8 cellular contexts compared by ENCODE assay signal in the genomic region with DNA sequence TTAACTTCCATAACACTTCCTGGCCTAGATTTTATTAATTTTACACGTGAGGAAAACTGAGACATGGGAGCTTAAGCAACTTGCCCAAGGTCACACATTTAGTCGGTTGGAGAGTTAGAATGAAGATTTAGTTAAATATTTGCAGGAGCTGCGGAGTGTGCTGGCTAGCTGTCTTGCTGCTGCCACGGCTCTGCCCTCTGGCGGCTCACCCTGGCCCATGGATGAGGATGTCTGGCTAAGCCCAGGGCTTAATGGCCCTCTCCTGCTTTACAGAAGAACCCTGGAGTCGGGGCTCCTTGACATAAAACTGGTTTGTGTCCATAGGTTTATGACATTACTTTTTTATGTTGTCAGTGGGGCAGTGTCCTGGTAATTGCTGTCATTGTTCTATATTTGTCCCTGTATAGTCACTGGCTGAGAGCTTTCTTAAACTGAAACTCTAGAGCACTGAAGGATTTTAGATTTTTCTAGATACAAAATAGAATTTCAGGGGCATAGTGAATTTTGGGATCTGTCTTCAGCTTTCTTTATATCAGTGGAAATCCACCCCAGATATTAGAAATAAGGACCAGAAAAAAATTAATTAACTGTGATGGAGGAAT.
DNase-seq lines count a peak whose midpoint lies in the region; ATAC-seq and TF ChIP-seq lines count a peak whose summit lies in the region.

No MANE protein-coding gene starts in this region.

- peak; percentile 88 for TF ChIP-seq CTCF in choroid plexus epithelial cell (conservative IDR thresholded peaks at IDR 0.05; ENCODE audit: low read depth, low read length)
- peak; percentile 20 for TF ChIP-seq CTCF in lung (IDR thresholded peaks at IDR 0.05; ENCODE audit: control extremely low read depth, extremely low read depth)

- no peaks in the 10 kb centered on the region for H3K27me3 ChIP-seq in lung (ENCODE audit: control insufficient read depth, insufficient read depth)

- ATAC-seq in lung (ENCODE audit: insufficient read depth, low FRiP score) (peak; percentile 90), HG03460 (IDR thresholded peaks at IDR 0.05; ENCODE audit: unreplicated experiment) (no peak)

- WGBS in lung, 2 donors: 34 to 49% methylated on average over 6 of the region's 6 CpGs

- no peaks in the 10 kb centered on the region for H3K36me3 ChIP-seq in lung (ENCODE audit: control insufficient read depth in 2 of 2, insufficient read depth in 2 of 2, low read length in 2 of 2)

- H3K4me3 ChIP-seq in choroid plexus epithelial cell (ENCODE audit: low read depth, low read length) (no peak overlapping the region), lung (no peak overlapping the region)

- H3K27ac ChIP-seq in lung (ENCODE audit: low read depth in 1 of 2, low read length in 1 of 2): no peak overlapping the region

- peak; percentile 49 for DNase-seq in DMS114 treated with DMSO at 0.1 percent for 48 hours (lab: John Stamatoyannopoulos, UW; ENCODE audit: unreplicated experiment)
- DNase-seq in NCI-H2029 treated with DMSO at 0.1 percent for 48 hours (lab: John Stamatoyannopoulos, UW): peak; percentile 34
- DNase-seq in choroid plexus epithelial cell (ENCODE audit: low read depth): peak; percentile 81
- peak; percentile 70 for DNase-seq in lung (ENCODE audit: low spot score)
- no peak for DNase-seq in stimulated activated naive CD4-positive, alpha-beta T cell (lab: John Stamatoyannopoulos, UW)
- no peak for DNase-seq in activated T-cell treated with anti-CD3 and anti-CD28 coated beads, Interleukin-2, amount 50 U/mL, for 1 hour
- no peak for DNase-seq in GF-D8 (lab: John Stamatoyannopoulos, UW)

- no peaks in the 10 kb centered on the region for H3K9me3 ChIP-seq in lung (ENCODE audit: control insufficient read depth in 2 of 2, insufficient read depth in 1 of 2, low read length in 1 of 2)

- H3K4me1 ChIP-seq in lung (ENCODE audit: control insufficient read depth in 2 of 2, insufficient read depth in 2 of 2, low read length in 2 of 2): no peaks in the 10 kb centered on the region

Comparison
In these comparisons a context has a peak if more than half of its experiments do, and no peak if none do; other contexts are left out.
1. DNase-seq: peak in DMS114 treated with DMSO at 0.1 percent for 48 hours (single experiment), NCI-H2029 treated with DMSO at 0.1 percent for 48 hours (single experiment), choroid plexus epithelial cell (single experiment) and lung (single experiment); none in stimulated activated naive CD4-positive, alpha-beta T cell (0 of 6), activated T-cell treated with anti-CD3 and anti-CD28 coated beads, Interleukin-2, amount 50 U/mL, for 1 hour (single experiment) and GF-D8 (single experiment).